In genomic region chr13:113534236-113534860, GRCh38 we compare ENCODE assay signal across 19 cellular contexts. TPM values are rescaled to one million over a fixed set of nuclear protein-coding genes. Genes with fewer than 3 reads are reported as not detected.
DNase-seq lines count a peak whose midpoint lies in the region; ATAC-seq and TF ChIP-seq lines count a peak whose summit lies in the region.
"Had no signal": no experiment of that assay in that cellular context is flagged by ENCODE, and none has a peak within 500 bp of the region (broad histone marks: within the 10 kb centered on the region; RNA-seq: fewer than 3 reads in every experiment).

No MANE protein-coding gene starts in this region.

- H3K9ac ChIP-seq in BLaER1 (peak overlapping the region; percentile 40; the same call in 1 of the 2 replicates), trophoblast cell (ENCODE audit: low read length) (no peak overlapping the region)

- H4K91ac ChIP-seq in trophoblast cell (ENCODE audit: low read depth, low read length), result peak overlapping the region; percentile 86

- ATAC-seq in GM19467 (IDR thresholded peaks at IDR 0.05; ENCODE audit: unreplicated experiment) (no peak), Right ventricle myocardium inferior (no peak), HG03175 (IDR thresholded peaks at IDR 0.05; ENCODE audit: unreplicated experiment) (no peak)
- ATAC-seq: HCT116, K562 had no signal

- peak; percentile 30 for DNase-seq in LNCaP clone FGC (ENCODE audit: low read depth)
- no peak for DNase-seq in epithelial cell of prostate (ENCODE audit: low read depth, low spot score)
- peak in 1 of 2 donors; percentile 68 for DNase-seq in trophoblast cell
- DNase-seq in activated naive CD4-positive, alpha-beta T cell (lab: John Stamatoyannopoulos, UW), result no peak
- DNase-seq in Right ventricle myocardium inferior (ENCODE audit: missing footprints), result no peak
- DNase-seq: Calu3; CD4-positive, CD25-positive, alpha-beta regulatory T cell; DMS79 treated with DMSO at 0.1 percent for 48 hours; GDM1; NCI-H1105; NCI-H1694 treated with DMSO at 0.1 percent for 48 hours; NCI-H2171; NCI-H446 treated with DMSO at 0.1 percent for 48 hours had no signal

- no peaks in the 10 kb centered on the region for H3K9me3 ChIP-seq in BLaER1
- peaks cover 7% of the 10 kb centered on the region for H3K9me3 ChIP-seq in trophoblast cell (ENCODE audit: insufficient read depth, low read depth, low read length)

- H3K27me3 ChIP-seq in BLaER1, result no peaks in the 10 kb centered on the region
- no peaks in the 10 kb centered on the region for H3K27me3 ChIP-seq in trophoblast cell (ENCODE audit: insufficient read depth, low read length)

- H3K4me3 ChIP-seq in BLaER1 (no peak overlapping the region), LNCaP clone FGC (ENCODE audit: low read depth, low read length) (no peak overlapping the region), trophoblast cell (ENCODE audit: low read depth, low read length) (no peak overlapping the region)
- H3K4me3 ChIP-seq: K562 had no signal

- peak overlapping the region; percentile 69 for H2AK5ac ChIP-seq in trophoblast cell (ENCODE audit: low read length)

- WGBS in trophoblast cell (ENCODE audit: extremely low coverage, insufficient coverage, insufficient read length), result no CpG with 5 or more reads among the region's 12 CpGs

- H3K79me2 ChIP-seq in trophoblast cell (ENCODE audit: control insufficient read depth, insufficient read depth, low read length, poor library complexity), result peaks cover 20% of the 10 kb centered on the region

- H3K36me3 ChIP-seq in BLaER1, result peaks cover 20% of the 10 kb centered on the region
- peaks cover 27 to 37% of the 10 kb centered on the region in 2 experiments for H3K36me3 ChIP-seq in trophoblast cell (ENCODE audit: control insufficient read depth in 1 of 2, insufficient read depth in 2 of 2, low read length in 2 of 2)

- peak overlapping the region; percentile 79 for H2BK12ac ChIP-seq in trophoblast cell (ENCODE audit: low read length)

- peak overlapping the region; percentile 25 for H4K8ac ChIP-seq in trophoblast cell (ENCODE audit: low read depth, low read length)

- peaks cover 27% of the 10 kb centered on the region for H3K79me1 ChIP-seq in trophoblast cell (ENCODE audit: low read length)

- H3K14ac ChIP-seq in trophoblast cell (ENCODE audit: low read length), result peak overlapping the region; percentile 74

- intact Hi-C loops in Right ventricle myocardium inferior (cut with DNase I), result no loop called here

- H4K12ac ChIP-seq in trophoblast cell (ENCODE audit: low read depth, low read length), result no peak overlapping the region

- H3K27ac ChIP-seq in BLaER1, result no peak overlapping the region
- peak overlapping the region; percentile 7 for H3K27ac ChIP-seq in epithelial cell of prostate
- H3K27ac ChIP-seq in trophoblast cell (ENCODE audit: low read depth, low read length), result peak overlapping the region; percentile 99
- H3K27ac ChIP-seq: HL-60 had no signal

- peak overlapping the region; percentile 91 for H2BK120ac ChIP-seq in trophoblast cell (ENCODE audit: insufficient read depth, low read length, poor library complexity)

- no peak overlapping the region for H2AFZ ChIP-seq in trophoblast cell (ENCODE audit: insufficient read depth, low read length, poor library complexity)

- no peak for TF ChIP-seq CTCF in LNCaP clone FGC (IDR thresholded peaks at IDR 0.05; ENCODE audit: control insufficient read depth, extremely low read depth, insufficient read depth)

- H3K4me1 ChIP-seq in BLaER1 (peaks cover 74% of the 10 kb centered on the region), trophoblast cell (ENCODE audit: control insufficient read depth in 1 of 2, insufficient read depth in 2 of 2, low read length in 2 of 2) (peaks cover 29% of the 10 kb centered on the region in 2 experiments)

- H3K4me2 ChIP-seq in BLaER1 (peak overlapping the region; percentile 80), trophoblast cell (ENCODE audit: low read length) (peak overlapping the region; percentile 47)

- H4K20me1 ChIP-seq in BLaER1, result 0 out of 2 replicates have a peak, but pooled peaks cover 4% of the 10 kb centered on the region

- peak overlapping the region; percentile 36 for H3K4ac ChIP-seq in trophoblast cell (ENCODE audit: low read depth, low read length)

- no peak overlapping the region for H3K23ac ChIP-seq in trophoblast cell (ENCODE audit: low read length)

- H3K18ac ChIP-seq in trophoblast cell (ENCODE audit: low read length), result peak overlapping the region; percentile 73

- peak overlapping the region; percentile 84 for H2BK5ac ChIP-seq in trophoblast cell (ENCODE audit: low read depth, low read length, poor library complexity)

RNA-seq across cellular contexts. Expression of gene DCUN1D2, which starts 43.8 kb away (rescaled TPM):
- polyA plus RNA-seq in trophoblast cell (2013), result 15.9 and 16.7 TPM in 2 replicates
- 194 TPM for total RNA-seq in Right ventricle myocardium inferior

RNA-seq across cellular contexts. Expression of gene TFDP1, which starts 50.2 kb away (rescaled TPM):
- 59.9 and 61.4 TPM in 2 replicates for polyA plus RNA-seq in trophoblast cell (2013)
- total RNA-seq in Right ventricle myocardium inferior, result 46.7 TPM
